Comparison of ENCODE assay signal across 1 cellular context in the genomic region with DNA sequence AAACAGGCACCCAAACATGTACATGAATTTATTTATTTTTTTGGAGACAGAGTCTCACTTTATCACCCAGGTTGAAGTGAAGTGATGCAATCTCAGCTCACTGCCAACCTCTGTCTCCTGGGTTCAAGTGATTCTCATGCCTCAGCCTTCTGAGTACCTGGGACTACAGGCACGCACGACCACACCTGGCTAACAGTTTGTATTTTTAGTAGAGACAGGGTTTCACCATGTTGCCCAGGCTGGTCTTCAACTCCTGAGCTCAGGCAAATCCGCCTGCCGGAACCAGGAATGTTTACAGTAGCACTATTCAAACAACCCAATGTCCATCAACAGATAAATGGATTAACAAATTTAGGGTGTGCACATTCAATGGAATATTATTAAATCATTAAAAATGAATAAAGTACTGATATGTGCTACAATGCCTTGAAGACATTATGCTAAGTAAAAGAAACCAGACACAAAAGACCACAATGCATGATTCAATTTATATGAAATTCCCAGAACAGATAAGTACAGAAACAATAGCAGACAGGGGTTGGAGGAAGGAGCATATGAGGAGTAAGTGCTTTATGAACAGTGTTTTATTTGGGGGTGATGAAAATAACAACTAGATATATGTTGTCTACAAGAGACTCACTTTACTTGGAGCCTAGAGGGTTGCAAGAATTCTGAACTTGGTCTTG.
TF ChIP-seq lines count a peak whose summit lies in the region.

No MANE protein-coding gene starts in this region.

TF ChIP-seq in HepG2, 621 proteins besides CTCF, POLR2A, EP300 and RAD21 (continued from another document and continues in another):
- TF ChIP-seq, protein P1, sequence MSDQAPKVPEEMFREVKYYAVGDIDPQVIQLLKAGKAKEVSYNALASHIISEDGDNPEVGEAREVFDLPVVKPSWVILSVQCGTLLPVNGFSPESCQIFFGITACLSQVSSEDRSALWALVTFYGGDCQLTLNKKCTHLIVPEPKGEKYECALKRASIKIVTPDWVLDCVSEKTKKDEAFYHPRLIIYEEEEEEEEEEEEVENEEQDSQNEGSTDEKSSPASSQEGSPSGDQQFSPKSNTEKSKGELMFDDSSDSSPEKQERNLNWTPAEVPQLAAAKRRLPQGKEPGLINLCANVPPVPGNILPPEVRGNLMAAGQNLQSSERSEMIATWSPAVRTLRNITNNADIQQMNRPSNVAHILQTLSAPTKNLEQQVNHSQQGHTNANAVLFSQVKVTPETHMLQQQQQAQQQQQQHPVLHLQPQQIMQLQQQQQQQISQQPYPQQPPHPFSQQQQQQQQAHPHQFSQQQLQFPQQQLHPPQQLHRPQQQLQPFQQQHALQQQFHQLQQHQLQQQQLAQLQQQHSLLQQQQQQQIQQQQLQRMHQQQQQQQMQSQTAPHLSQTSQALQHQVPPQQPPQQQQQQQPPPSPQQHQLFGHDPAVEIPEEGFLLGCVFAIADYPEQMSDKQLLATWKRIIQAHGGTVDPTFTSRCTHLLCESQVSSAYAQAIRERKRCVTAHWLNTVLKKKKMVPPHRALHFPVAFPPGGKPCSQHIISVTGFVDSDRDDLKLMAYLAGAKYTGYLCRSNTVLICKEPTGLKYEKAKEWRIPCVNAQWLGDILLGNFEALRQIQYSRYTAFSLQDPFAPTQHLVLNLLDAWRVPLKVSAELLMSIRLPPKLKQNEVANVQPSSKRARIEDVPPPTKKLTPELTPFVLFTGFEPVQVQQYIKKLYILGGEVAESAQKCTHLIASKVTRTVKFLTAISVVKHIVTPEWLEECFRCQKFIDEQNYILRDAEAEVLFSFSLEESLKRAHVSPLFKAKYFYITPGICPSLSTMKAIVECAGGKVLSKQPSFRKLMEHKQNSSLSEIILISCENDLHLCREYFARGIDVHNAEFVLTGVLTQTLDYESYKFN (CRISPR knock-in tag; conservative IDR thresholded peaks at IDR 0.05): peak; percentile 83
- TF ChIP-seq, protein P2, sequence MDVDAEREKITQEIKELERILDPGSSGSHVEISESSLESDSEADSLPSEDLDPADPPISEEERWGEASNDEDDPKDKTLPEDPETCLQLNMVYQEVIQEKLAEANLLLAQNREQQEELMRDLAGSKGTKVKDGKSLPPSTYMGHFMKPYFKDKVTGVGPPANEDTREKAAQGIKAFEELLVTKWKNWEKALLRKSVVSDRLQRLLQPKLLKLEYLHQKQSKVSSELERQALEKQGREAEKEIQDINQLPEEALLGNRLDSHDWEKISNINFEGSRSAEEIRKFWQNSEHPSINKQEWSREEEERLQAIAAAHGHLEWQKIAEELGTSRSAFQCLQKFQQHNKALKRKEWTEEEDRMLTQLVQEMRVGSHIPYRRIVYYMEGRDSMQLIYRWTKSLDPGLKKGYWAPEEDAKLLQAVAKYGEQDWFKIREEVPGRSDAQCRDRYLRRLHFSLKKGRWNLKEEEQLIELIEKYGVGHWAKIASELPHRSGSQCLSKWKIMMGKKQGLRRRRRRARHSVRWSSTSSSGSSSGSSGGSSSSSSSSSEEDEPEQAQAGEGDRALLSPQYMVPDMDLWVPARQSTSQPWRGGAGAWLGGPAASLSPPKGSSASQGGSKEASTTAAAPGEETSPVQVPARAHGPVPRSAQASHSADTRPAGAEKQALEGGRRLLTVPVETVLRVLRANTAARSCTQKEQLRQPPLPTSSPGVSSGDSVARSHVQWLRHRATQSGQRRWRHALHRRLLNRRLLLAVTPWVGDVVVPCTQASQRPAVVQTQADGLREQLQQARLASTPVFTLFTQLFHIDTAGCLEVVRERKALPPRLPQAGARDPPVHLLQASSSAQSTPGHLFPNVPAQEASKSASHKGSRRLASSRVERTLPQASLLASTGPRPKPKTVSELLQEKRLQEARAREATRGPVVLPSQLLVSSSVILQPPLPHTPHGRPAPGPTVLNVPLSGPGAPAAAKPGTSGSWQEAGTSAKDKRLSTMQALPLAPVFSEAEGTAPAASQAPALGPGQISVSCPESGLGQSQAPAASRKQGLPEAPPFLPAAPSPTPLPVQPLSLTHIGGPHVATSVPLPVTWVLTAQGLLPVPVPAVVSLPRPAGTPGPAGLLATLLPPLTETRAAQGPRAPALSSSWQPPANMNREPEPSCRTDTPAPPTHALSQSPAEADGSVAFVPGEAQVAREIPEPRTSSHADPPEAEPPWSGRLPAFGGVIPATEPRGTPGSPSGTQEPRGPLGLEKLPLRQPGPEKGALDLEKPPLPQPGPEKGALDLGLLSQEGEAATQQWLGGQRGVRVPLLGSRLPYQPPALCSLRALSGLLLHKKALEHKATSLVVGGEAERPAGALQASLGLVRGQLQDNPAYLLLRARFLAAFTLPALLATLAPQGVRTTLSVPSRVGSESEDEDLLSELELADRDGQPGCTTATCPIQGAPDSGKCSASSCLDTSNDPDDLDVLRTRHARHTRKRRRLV (CRISPR knock-in tag; IDR thresholded peaks at IDR 0.05): 0 out of 2 replicates have a peak, but pooled peaks have one; percentile 2
- TF ChIP-seq NR2F6 (IDR thresholded peaks at IDR 0.05) (no peak), NR2F6 (CRISPR knock-in tag; IDR thresholded peaks at IDR 0.05) (peak; percentile 24; the same call in 1 of the 2 replicates), HNF4A (CRISPR knock-in tag; IDR thresholded peaks at IDR 0.05) (peak; percentile 68), ZNF441 (CRISPR knock-in tag; IDR thresholded peaks at IDR 0.05; ENCODE audit: borderline replicate concordance) (peak; percentile 91), FOXJ3 (CRISPR knock-in tag; IDR thresholded peaks at IDR 0.05; ENCODE audit: borderline replicate concordance) (peak; percentile 35; the same call in 1 of the 2 replicates), JUND (CRISPR knock-in tag; IDR thresholded peaks at IDR 0.05) (no peak), ELF3 (CRISPR knock-in tag; IDR thresholded peaks at IDR 0.05) (peak; percentile 62), TAF1 (CRISPR knock-in tag; IDR thresholded peaks at IDR 0.05) (peak; percentile 29; the same call in 1 of the 2 replicates), MEIS1 (CRISPR knock-in tag; IDR thresholded peaks at IDR 0.05; ENCODE audit: borderline replicate concordance) (peak; percentile 79; the same call in 1 of the 2 replicates), GABPA (IDR thresholded peaks at IDR 0.05; ENCODE audit: low read depth, low read length) (no peak), GABPA (CRISPR knock-in tag; IDR thresholded peaks at IDR 0.05; ENCODE audit: low read depth) (0 out of 2 replicates have a peak, but pooled peaks have one; percentile 13), SOX5 (CRISPR knock-in tag; IDR thresholded peaks at IDR 0.05; ENCODE audit: borderline replicate concordance) (peak; percentile 22; the same call in 1 of the 2 replicates), ZFP36L2 (CRISPR knock-in tag; IDR thresholded peaks at IDR 0.05) (no peak)
- TF ChIP-seq, protein P3, sequence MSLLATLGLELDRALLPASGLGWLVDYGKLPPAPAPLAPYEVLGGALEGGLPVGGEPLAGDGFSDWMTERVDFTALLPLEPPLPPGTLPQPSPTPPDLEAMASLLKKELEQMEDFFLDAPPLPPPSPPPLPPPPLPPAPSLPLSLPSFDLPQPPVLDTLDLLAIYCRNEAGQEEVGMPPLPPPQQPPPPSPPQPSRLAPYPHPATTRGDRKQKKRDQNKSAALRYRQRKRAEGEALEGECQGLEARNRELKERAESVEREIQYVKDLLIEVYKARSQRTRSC (CRISPR knock-in tag; IDR thresholded peaks at IDR 0.05; ENCODE audit: low read depth): no peak
- TF ChIP-seq, protein P4, sequence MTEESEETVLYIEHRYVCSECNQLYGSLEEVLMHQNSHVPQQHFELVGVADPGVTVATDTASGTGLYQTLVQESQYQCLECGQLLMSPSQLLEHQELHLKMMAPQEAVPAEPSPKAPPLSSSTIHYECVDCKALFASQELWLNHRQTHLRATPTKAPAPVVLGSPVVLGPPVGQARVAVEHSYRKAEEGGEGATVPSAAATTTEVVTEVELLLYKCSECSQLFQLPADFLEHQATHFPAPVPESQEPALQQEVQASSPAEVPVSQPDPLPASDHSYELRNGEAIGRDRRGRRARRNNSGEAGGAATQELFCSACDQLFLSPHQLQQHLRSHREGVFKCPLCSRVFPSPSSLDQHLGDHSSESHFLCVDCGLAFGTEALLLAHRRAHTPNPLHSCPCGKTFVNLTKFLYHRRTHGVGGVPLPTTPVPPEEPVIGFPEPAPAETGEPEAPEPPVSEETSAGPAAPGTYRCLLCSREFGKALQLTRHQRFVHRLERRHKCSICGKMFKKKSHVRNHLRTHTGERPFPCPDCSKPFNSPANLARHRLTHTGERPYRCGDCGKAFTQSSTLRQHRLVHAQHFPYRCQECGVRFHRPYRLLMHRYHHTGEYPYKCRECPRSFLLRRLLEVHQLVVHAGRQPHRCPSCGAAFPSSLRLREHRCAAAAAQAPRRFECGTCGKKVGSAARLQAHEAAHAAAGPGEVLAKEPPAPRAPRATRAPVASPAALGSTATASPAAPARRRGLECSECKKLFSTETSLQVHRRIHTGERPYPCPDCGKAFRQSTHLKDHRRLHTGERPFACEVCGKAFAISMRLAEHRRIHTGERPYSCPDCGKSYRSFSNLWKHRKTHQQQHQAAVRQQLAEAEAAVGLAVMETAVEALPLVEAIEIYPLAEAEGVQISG (CRISPR knock-in tag; IDR thresholded peaks at IDR 0.05): peak; percentile 40; the same call in 1 of the 2 replicates
- TF ChIP-seq, protein P5, sequence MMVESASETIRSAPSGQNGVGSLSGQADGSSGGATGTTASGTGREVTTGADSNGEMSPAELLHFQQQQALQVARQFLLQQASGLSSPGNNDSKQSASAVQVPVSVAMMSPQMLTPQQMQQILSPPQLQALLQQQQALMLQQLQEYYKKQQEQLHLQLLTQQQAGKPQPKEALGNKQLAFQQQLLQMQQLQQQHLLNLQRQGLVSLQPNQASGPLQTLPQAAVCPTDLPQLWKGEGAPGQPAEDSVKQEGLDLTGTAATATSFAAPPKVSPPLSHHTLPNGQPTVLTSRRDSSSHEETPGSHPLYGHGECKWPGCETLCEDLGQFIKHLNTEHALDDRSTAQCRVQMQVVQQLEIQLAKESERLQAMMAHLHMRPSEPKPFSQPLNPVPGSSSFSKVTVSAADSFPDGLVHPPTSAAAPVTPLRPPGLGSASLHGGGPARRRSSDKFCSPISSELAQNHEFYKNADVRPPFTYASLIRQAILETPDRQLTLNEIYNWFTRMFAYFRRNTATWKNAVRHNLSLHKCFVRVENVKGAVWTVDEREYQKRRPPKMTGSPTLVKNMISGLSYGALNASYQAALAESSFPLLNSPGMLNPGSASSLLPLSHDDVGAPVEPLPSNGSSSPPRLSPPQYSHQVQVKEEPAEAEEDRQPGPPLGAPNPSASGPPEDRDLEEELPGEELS (CRISPR knock-in tag; IDR thresholded peaks at IDR 0.05): peak; percentile 68
- TF ChIP-seq, protein P6, sequence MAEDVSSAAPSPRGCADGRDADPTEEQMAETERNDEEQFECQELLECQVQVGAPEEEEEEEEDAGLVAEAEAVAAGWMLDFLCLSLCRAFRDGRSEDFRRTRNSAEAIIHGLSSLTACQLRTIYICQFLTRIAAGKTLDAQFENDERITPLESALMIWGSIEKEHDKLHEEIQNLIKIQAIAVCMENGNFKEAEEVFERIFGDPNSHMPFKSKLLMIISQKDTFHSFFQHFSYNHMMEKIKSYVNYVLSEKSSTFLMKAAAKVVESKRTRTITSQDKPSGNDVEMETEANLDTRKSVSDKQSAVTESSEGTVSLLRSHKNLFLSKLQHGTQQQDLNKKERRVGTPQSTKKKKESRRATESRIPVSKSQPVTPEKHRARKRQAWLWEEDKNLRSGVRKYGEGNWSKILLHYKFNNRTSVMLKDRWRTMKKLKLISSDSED (CRISPR knock-in tag; IDR thresholded peaks at IDR 0.05): no peak
- TF ChIP-seq, protein P7, sequence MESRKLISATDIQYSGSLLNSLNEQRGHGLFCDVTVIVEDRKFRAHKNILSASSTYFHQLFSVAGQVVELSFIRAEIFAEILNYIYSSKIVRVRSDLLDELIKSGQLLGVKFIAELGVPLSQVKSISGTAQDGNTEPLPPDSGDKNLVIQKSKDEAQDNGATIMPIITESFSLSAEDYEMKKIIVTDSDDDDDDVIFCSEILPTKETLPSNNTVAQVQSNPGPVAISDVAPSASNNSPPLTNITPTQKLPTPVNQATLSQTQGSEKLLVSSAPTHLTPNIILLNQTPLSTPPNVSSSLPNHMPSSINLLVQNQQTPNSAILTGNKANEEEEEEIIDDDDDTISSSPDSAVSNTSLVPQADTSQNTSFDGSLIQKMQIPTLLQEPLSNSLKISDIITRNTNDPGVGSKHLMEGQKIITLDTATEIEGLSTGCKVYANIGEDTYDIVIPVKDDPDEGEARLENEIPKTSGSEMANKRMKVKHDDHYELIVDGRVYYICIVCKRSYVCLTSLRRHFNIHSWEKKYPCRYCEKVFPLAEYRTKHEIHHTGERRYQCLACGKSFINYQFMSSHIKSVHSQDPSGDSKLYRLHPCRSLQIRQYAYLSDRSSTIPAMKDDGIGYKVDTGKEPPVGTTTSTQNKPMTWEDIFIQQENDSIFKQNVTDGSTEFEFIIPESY (CRISPR knock-in tag; IDR thresholded peaks at IDR 0.05): no peak
- TF ChIP-seq, protein P8, sequence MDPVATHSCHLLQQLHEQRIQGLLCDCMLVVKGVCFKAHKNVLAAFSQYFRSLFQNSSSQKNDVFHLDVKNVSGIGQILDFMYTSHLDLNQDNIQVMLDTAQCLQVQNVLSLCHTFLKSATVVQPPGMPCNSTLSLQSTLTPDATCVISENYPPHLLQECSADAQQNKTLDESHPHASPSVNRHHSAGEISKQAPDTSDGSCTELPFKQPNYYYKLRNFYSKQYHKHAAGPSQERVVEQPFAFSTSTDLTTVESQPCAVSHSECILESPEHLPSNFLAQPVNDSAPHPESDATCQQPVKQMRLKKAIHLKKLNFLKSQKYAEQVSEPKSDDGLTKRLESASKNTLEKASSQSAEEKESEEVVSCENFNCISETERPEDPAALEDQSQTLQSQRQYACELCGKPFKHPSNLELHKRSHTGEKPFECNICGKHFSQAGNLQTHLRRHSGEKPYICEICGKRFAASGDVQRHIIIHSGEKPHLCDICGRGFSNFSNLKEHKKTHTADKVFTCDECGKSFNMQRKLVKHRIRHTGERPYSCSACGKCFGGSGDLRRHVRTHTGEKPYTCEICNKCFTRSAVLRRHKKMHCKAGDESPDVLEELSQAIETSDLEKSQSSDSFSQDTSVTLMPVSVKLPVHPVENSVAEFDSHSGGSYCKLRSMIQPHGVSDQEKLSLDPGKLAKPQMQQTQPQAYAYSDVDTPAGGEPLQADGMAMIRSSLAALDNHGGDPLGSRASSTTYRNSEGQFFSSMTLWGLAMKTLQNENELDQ (CRISPR knock-in tag; IDR thresholded peaks at IDR 0.05; ENCODE audit: borderline replicate concordance): no peak
- TF ChIP-seq, protein P9, sequence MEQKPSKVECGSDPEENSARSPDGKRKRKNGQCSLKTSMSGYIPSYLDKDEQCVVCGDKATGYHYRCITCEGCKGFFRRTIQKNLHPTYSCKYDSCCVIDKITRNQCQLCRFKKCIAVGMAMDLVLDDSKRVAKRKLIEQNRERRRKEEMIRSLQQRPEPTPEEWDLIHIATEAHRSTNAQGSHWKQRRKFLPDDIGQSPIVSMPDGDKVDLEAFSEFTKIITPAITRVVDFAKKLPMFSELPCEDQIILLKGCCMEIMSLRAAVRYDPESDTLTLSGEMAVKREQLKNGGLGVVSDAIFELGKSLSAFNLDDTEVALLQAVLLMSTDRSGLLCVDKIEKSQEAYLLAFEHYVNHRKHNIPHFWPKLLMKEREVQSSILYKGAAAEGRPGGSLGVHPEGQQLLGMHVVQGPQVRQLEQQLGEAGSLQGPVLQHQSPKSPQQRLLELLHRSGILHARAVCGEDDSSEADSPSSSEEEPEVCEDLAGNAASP (CRISPR knock-in tag; IDR thresholded peaks at IDR 0.05; ENCODE audit: borderline replicate concordance): peak; percentile 53; the same call in 1 of the 2 replicates
- TF ChIP-seq, protein P10, sequence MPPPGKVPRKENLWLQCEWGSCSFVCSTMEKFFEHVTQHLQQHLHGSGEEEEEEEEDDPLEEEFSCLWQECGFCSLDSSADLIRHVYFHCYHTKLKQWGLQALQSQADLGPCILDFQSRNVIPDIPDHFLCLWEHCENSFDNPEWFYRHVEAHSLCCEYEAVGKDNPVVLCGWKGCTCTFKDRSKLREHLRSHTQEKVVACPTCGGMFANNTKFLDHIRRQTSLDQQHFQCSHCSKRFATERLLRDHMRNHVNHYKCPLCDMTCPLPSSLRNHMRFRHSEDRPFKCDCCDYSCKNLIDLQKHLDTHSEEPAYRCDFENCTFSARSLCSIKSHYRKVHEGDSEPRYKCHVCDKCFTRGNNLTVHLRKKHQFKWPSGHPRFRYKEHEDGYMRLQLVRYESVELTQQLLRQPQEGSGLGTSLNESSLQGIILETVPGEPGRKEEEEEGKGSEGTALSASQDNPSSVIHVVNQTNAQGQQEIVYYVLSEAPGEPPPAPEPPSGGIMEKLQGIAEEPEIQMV (CRISPR knock-in tag; IDR thresholded peaks at IDR 0.05; ENCODE audit: low read depth): no peak
